In the genomic region with DNA sequence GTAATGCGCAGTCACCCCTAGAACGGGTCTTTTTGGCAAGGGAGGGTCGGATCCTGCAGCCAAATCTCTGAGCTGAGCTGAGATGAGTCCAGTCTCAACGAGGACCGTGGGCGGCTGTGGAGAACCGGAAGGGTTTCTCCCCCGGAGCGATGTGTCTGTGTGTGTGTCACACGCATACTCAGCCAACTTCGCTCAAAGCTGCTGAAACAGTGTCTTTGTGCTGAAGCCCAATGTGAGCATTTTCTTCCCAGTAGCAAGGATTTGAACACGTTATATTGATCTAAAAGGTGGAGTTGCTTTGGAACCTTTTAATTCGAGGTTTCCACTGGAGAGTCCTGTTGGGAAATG, we compare ENCODE assay signal across 9 cellular contexts. TPM values are rescaled to one million over a fixed set of nuclear protein-coding genes. Genes with fewer than 3 reads are reported as not detected.
DNase-seq lines count a peak whose midpoint lies in the region; ATAC-seq and TF ChIP-seq lines count a peak whose summit lies in the region.
"Had no signal": no experiment of that assay in that cellular context is flagged by ENCODE, and none has a peak within 500 bp of the region (broad histone marks: within the 10 kb centered on the region; RNA-seq: fewer than 3 reads in every experiment).

No MANE protein-coding gene starts in this region.

- H3K36me3 ChIP-seq in GM23248 (ENCODE audit: low read depth) = no peaks in the 10 kb centered on the region
- H3K36me3 ChIP-seq in RWPE2 (ENCODE audit: low read depth) = peaks cover 19% of the 10 kb centered on the region
- H3K36me3 ChIP-seq in sigmoid colon = no peaks in the 10 kb centered on the region
- H3K36me3 ChIP-seq in colonic mucosa = no peaks in the 10 kb centered on the region

- no peaks in the 10 kb centered on the region for H4K20me1 ChIP-seq in GM23248 (ENCODE audit: insufficient read depth)

- H3K4me1 ChIP-seq in GM23248 (ENCODE audit: insufficient read depth) (peaks cover 12% of the 10 kb centered on the region), RWPE2 (ENCODE audit: insufficient read depth, poor library complexity, severe bottlenecking) (peaks cover 16% of the 10 kb centered on the region), sigmoid colon (peaks cover 0 to 18% (median 15%) of the 10 kb centered on the region in 4 donors), colonic mucosa (peaks cover 12% of the 10 kb centered on the region)

- TF ChIP-seq EP300 in sigmoid colon (IDR thresholded peaks at IDR 0.05) = no peak

- H3K27ac ChIP-seq in GM23248 = no peak overlapping the region
- peak overlapping the region; percentile 64 for H3K27ac ChIP-seq in RWPE2 (ENCODE audit: poor library complexity, severe bottlenecking)
- H3K27ac ChIP-seq in sigmoid colon = no peak overlapping the region
- no peak overlapping the region for H3K27ac ChIP-seq in colonic mucosa
- H3K27ac ChIP-seq: HL-60 had no signal

- in situ Hi-C loops in GM23248 (cut with MboI) = loop anchor here (25.0 kb wide), 1 partner anchor 401 kb away; no protein-coding TSS in a partner anchor

- H3K9ac ChIP-seq in GM23248 = peak overlapping the region; percentile 19; the same call in 1 of the 2 replicates
- no peak overlapping the region for H3K9ac ChIP-seq in colonic mucosa (ENCODE audit: low read depth in 2 of 2, low read length in 2 of 2)

- H3K27me3 ChIP-seq in GM23248 (replicated peaks; ENCODE audit: insufficient read depth) (no peaks in the 10 kb centered on the region), RWPE2 (ENCODE audit: insufficient read depth, poor library complexity, severe bottlenecking) (no peaks in the 10 kb centered on the region), sigmoid colon (peaks cover 22 to 57% (median 33%) of the 10 kb centered on the region in 3 donors), colonic mucosa (peaks cover 26% of the 10 kb centered on the region)

- WGBS in GM23248 (ENCODE audit: low coverage in 1 of 2, low lambda C conversion rate in 2 of 2, missing lambda C conversion rate in 2 of 2), 2 experiments = 0 to 2% methylated on average over 13 of the region's 13 CpGs
- WGBS in sigmoid colon, 2 donors = 3 to 10% methylated on average over 13 of the region's 13 CpGs

- no peaks in the 10 kb centered on the region for H3K79me2 ChIP-seq in GM23248 (ENCODE audit: insufficient read depth)

- H3K4me2 ChIP-seq in GM23248 (ENCODE audit: unreplicated experiment) = peak overlapping the region; percentile 73

- peak overlapping the region; percentile 68 for H3K4me3 ChIP-seq in GM23248
- H3K4me3 ChIP-seq in RWPE2 (ENCODE audit: severe bottlenecking) = peak overlapping the region; percentile 92
- peak overlapping the region; percentile 53 for H3K4me3 ChIP-seq in fibroblast of the aortic adventitia (ENCODE audit: low read depth, low read length)
- H3K4me3 ChIP-seq in sigmoid colon = peak overlapping the region in 3 of 4 donors; percentile 33 to 42 (median 41)
- no peak overlapping the region for H3K4me3 ChIP-seq in colonic mucosa

- TF ChIP-seq POLR2A in sigmoid colon (IDR thresholded peaks at IDR 0.05) = no peak

- H3F3A ChIP-seq in GM23248 (ENCODE audit: insufficient read depth) = no peaks in the 10 kb centered on the region

- DNase-seq in GM23248 (peak; percentile 93), RWPE2 (ENCODE audit: low spot score) (no peak), fibroblast of the aortic adventitia (ENCODE audit: low read depth) (peak; percentile 55), sigmoid colon (no peak), colonic mucosa (no peak), midbrain (lab: John Stamatoyannopoulos, UW) (no peak), NCI-H1436 treated with DMSO at 0.1 percent for 48 hours (lab: John Stamatoyannopoulos, UW) (no peak)

- TF ChIP-seq CTCF in RWPE2 (IDR thresholded peaks at IDR 0.05; ENCODE audit: poor library complexity, severe bottlenecking) (no peak), fibroblast of the aortic adventitia (IDR thresholded peaks at IDR 0.05; ENCODE audit: insufficient read depth, low read length) (no peak), sigmoid colon (IDR thresholded peaks at IDR 0.05) (no peak), colonic mucosa (IDR thresholded peaks at IDR 0.05) (no peak)

- intact Hi-C loops in sigmoid colon (cut with DNase I) = loop anchor here (10.0 kb wide), 1 partner anchor 544 kb away; no protein-coding TSS in a partner anchor
- intact Hi-C loops in colonic mucosa (cut with DNase I) = no loop called here

- H2AFZ ChIP-seq in GM23248 = peak overlapping the region; percentile 52

- no peaks in the 10 kb centered on the region for H3K9me3 ChIP-seq in GM23248 (ENCODE audit: low read depth)
- H3K9me3 ChIP-seq in RWPE2 (ENCODE audit: severe bottlenecking) = no peaks in the 10 kb centered on the region
- H3K9me3 ChIP-seq in sigmoid colon = no peaks in the 10 kb centered on the region
- H3K9me3 ChIP-seq in colonic mucosa = no peaks in the 10 kb centered on the region

- ATAC-seq in RWPE2 (ENCODE audit: low read depth) (peak; percentile 19; the same call in 2 of the 3 replicates), GM18511 (IDR thresholded peaks at IDR 0.05; ENCODE audit: unreplicated experiment) (no peak)

- H3K9me2 ChIP-seq in GM23248 (ENCODE audit: insufficient read depth) = no peaks in the 10 kb centered on the region

RNA-seq across cellular contexts. Expression of a gene that starts 1.4 kb away (rescaled TPM):
- 0.38 and 0.54 TPM in 2 replicates for total RNA-seq in GM23248 (2014; rRNA removed; shearing (Covaris generic))
- polyA plus RNA-seq in GM23248 (2016; fragmentation: Nextera tagmentation; extraction: Ambion mirVana) = 0.15 and 0.23 TPM in 2 replicates
- 1.1 and 4.3 TPM in 2 replicates for total RNA-seq in fibroblast of the aortic adventitia (ENCODE audit: low replicate concordance)
- total RNA-seq in sigmoid colon = 1 to 10 TPM in 2 of 4 donors, under 1 TPM in 2; 0.81 to 2.5 (median 1.5) TPM
- polyA plus RNA-seq in sigmoid colon = 1 to 10 TPM in 1 of 3 donors, under 1 TPM in 2; 0.23 to 5.0 (median 0.60) TPM
- 1 to 10 TPM; 2.7 to 7.8 TPM for total RNA-seq in colonic mucosa

Comparison
In these comparisons a context has a peak if more than half of its experiments do, and no peak if none do; other contexts are left out.
1. DNase-seq: peak in GM23248 (single experiment) and fibroblast of the aortic adventitia (single experiment); none in RWPE2 (single experiment), sigmoid colon (single experiment), colonic mucosa (single experiment), midbrain (single experiment) and NCI-H1436 treated with DMSO at 0.1 percent for 48 hours (single experiment).